12 cellular contexts compared by ENCODE assay signal in genomic region chr9:98085955-98086354, GRCh38. TPM values are rescaled to one million over a fixed set of nuclear protein-coding genes. Genes with fewer than 3 reads are reported as not detected.
DNase-seq lines count a peak whose midpoint lies in the region; ATAC-seq and TF ChIP-seq lines count a peak whose summit lies in the region.
"Had no signal": no experiment of that assay in that cellular context is flagged by ENCODE, and none has a peak within 500 bp of the region (broad histone marks: within the 10 kb centered on the region; RNA-seq: fewer than 3 reads in every experiment).

No MANE protein-coding gene starts in this region.

- no peak for DNase-seq in CD4-positive, CD25-positive, alpha-beta regulatory T cell
- peak; percentile 49 for DNase-seq in DMS79 treated with DMSO at 0.1 percent for 48 hours (lab: John Stamatoyannopoulos, UW)
- DNase-seq in PC-3: peak; percentile 3
- DNase-seq in kidney tubule cell (ENCODE audit: low spot score): peak; percentile 54
- no peak for DNase-seq in foreskin keratinocyte
- DNase-seq in anterior cingulate cortex (lab: John Stamatoyannopoulos, UW): no peak
- DNase-seq in uterus: no peak
- DNase-seq: EL, IMR-90, SIG-M5 had no signal

- H2AFZ ChIP-seq in PC-3 (ENCODE audit: low read length): no peak overlapping the region

- H3K9ac ChIP-seq in PC-3 (ENCODE audit: low read length): no peak overlapping the region

- no peaks in the 10 kb centered on the region for H3K27me3 Mint-ChIP-seq in CD4-positive, CD25-positive, alpha-beta regulatory T cell

- H3K4me1 ChIP-seq in CD4-positive, CD25-positive, alpha-beta regulatory T cell (ENCODE audit: control insufficient read depth, insufficient read depth, low read length, poor library complexity, severe bottlenecking): peaks cover 44% of the 10 kb centered on the region
- H3K4me1 ChIP-seq in PC-3 (ENCODE audit: insufficient read depth, low read length): 0 out of 2 replicates have a peak, but pooled peaks cover 3% of the 10 kb centered on the region
- H3K4me1 ChIP-seq in foreskin keratinocyte: peaks cover 3% of the 10 kb centered on the region
- H3K4me1 ChIP-seq in uterus: no peaks in the 10 kb centered on the region

- H3K9me3 ChIP-seq in CD4-positive, CD25-positive, alpha-beta regulatory T cell (ENCODE audit: control insufficient read depth in 2 of 2, low read length in 2 of 2): no peaks in the 10 kb centered on the region
- H3K9me3 ChIP-seq in PC-3 (ENCODE audit: low read length): no peaks in the 10 kb centered on the region
- no peaks in the 10 kb centered on the region for H3K9me3 ChIP-seq in uterus
- H3K9me3 ChIP-seq: neutrophil had no signal

- TF ChIP-seq POLR2A in uterus (IDR thresholded peaks at IDR 0.05): no peak

- H3K4me2 ChIP-seq in PC-3 (ENCODE audit: low read length): no peak overlapping the region

- H3K4me3 Mint-ChIP-seq in CD4-positive, CD25-positive, alpha-beta regulatory T cell: peak overlapping the region; percentile 73 to 89 (median 82)

- no peaks in the 10 kb centered on the region for H3K9me3 Mint-ChIP-seq in CD4-positive, CD25-positive, alpha-beta regulatory T cell

- H3K9me2 ChIP-seq in PC-3 (replicated peaks; ENCODE audit: low read length): no peaks in the 10 kb centered on the region

- intact Hi-C loops in PC-3 (cut with micrococcal nuclease) (no loop called here), uterus (cut with DNase I; ENCODE audit: low total_unique reads) (no loop called here)

- CTCF ChIA-PET in PC-3 (lab: Charles Lee): no interaction called here

- H3F3A ChIP-seq in PC-3 (ENCODE audit: low read length, unreplicated experiment): no peaks in the 10 kb centered on the region

- TF ChIP-seq CTCF in PC-3 (conservative IDR thresholded peaks at IDR 0.05; ENCODE audit: low read depth, low read length): no peak
- TF ChIP-seq CTCF in foreskin keratinocyte (conservative IDR thresholded peaks at IDR 0.05): no peak
- TF ChIP-seq CTCF in uterus (IDR thresholded peaks at IDR 0.05): no peak

- POLR2A ChIA-PET in PC-3 (lab: Charles Lee; ENCODE audit: unreplicated experiment): interaction anchor here (0.5 kb wide), 1 partner anchor 29 kb away, joined by 7 read pairs; no protein-coding TSS in a partner anchor

- H3K4me3 ChIP-seq in CD4-positive, CD25-positive, alpha-beta regulatory T cell (ENCODE audit: low read depth, low read length): no peak overlapping the region
- H3K4me3 ChIP-seq in PC-3 (ENCODE audit: low read length): no peak overlapping the region
- no peak overlapping the region for H3K4me3 ChIP-seq in uterus

- H3K4me1 Mint-ChIP-seq in CD4-positive, CD25-positive, alpha-beta regulatory T cell: peaks cover 33 to 88% (median 67%) of the 10 kb centered on the region in 4 donors

- ATAC-seq in CD4-positive, CD25-positive, alpha-beta regulatory T cell (ENCODE audit: low read depth in 2 of 2): no peak
- ATAC-seq in PC-3: no peak
- ATAC-seq in foreskin keratinocyte: no peak
- ATAC-seq in HG03460 (IDR thresholded peaks at IDR 0.05; ENCODE audit: unreplicated experiment): no peak

- no peaks in the 10 kb centered on the region for H3K27me3 ChIP-seq in CD4-positive, CD25-positive, alpha-beta regulatory T cell (ENCODE audit: control insufficient read depth, insufficient read depth, low read length)
- H3K27me3 ChIP-seq in PC-3 (ENCODE audit: low read length) (no peaks in the 10 kb centered on the region), foreskin keratinocyte (no peaks in the 10 kb centered on the region), uterus (no peaks in the 10 kb centered on the region)
- H3K27me3 ChIP-seq: neutrophil had no signal

- peaks cover 73% of the 10 kb centered on the region for H3K36me3 Mint-ChIP-seq in CD4-positive, CD25-positive, alpha-beta regulatory T cell

- peaks cover 65% of the 10 kb centered on the region for H3K36me3 ChIP-seq in CD4-positive, CD25-positive, alpha-beta regulatory T cell (ENCODE audit: control insufficient read depth, insufficient read depth, low read length)
- H3K36me3 ChIP-seq in PC-3 (ENCODE audit: low read depth, low read length): peaks cover 15% of the 10 kb centered on the region
- no peaks in the 10 kb centered on the region for H3K36me3 ChIP-seq in uterus

- no peaks in the 10 kb centered on the region for H4K20me1 ChIP-seq in PC-3 (ENCODE audit: low read length)

- no peaks in the 10 kb centered on the region for H3K79me2 ChIP-seq in PC-3 (ENCODE audit: low read length)

- peak overlapping the region; percentile 84 to 95 (median 90) for H3K27ac Mint-ChIP-seq in CD4-positive, CD25-positive, alpha-beta regulatory T cell

- no peak overlapping the region for H3K27ac ChIP-seq in CD4-positive, CD25-positive, alpha-beta regulatory T cell (ENCODE audit: insufficient read depth, low read length, poor library complexity, severe bottlenecking)
- H3K27ac ChIP-seq in PC-3 (ENCODE audit: low read length) (no peak overlapping the region), foreskin keratinocyte (no peak overlapping the region), uterus (no peak overlapping the region)
- H3K27ac ChIP-seq: neutrophil had no signal

- BruUV-seq in PC-3 (replicated peaks; lab: Mats Ljungman, UMichigan): no TSS peak

RNA-seq across cellular contexts. Expression of gene NANS, which starts 29.4 kb away (rescaled TPM):
- 51.4 TPM for total RNA-seq in CD4-positive, CD25-positive, alpha-beta regulatory T cell
- polyA plus RNA-seq in CD4-positive, CD25-positive, alpha-beta regulatory T cell: 10 to 100 TPM; 34.4 to 44.7 (median 36.4) TPM
- total RNA-seq in PC-3 (2014; rRNA removed) (93.0 and 94.8 TPM in 2 replicates), foreskin keratinocyte (70.0 and 72.0 TPM in 2 replicates), uterus (100 to 1,000 TPM in 1 of 4 donors, 10 to 100 TPM in 3; 37.5 to 187 (median 54.8) TPM)
- polyA plus RNA-seq in foreskin keratinocyte: 79.3 and 82.3 TPM in 2 replicates

RNA-seq across cellular contexts. Expression of gene TRIM14, which starts 33.1 kb away (rescaled TPM):
- 120 TPM for total RNA-seq in CD4-positive, CD25-positive, alpha-beta regulatory T cell
- polyA plus RNA-seq in CD4-positive, CD25-positive, alpha-beta regulatory T cell: 10 to 100 TPM; 65.2 to 94.0 (median 73.7) TPM
- total RNA-seq in PC-3 (2014; rRNA removed) (11.2 and 17.3 TPM in 2 replicates), foreskin keratinocyte (32.1 and 35.0 TPM in 2 replicates), uterus (10 to 100 TPM in 2 of 4 donors, 1 to 10 TPM in 2; 1.5 to 17.7 (median 10.9) TPM)
- polyA plus RNA-seq in foreskin keratinocyte: 19.8 and 20.0 TPM in 2 replicates

Comparison
In these comparisons a context has a peak if more than half of its experiments do, and no peak if none do; other contexts are left out.
1. DNase-seq: peak in DMS79 treated with DMSO at 0.1 percent for 48 hours (single experiment), PC-3 (single experiment) and kidney tubule cell (single experiment); none in CD4-positive, CD25-positive, alpha-beta regulatory T cell (0 of 3), foreskin keratinocyte (0 of 2), anterior cingulate cortex (0 of 58) and uterus (0 of 2).